Comparison of ENCODE assay signal across 17 cellular contexts in genomic region chr1:210627740-210628139, GRCh38.
"Had no signal": no experiment of that assay in that cellular context is flagged by ENCODE, and none has a peak within 500 bp of the region (broad histone marks: within the 10 kb centered on the region; RNA-seq: fewer than 3 reads in every experiment).

No MANE protein-coding gene starts in this region.

- FAIRE-seq: astrocyte, bronchial epithelial cell, frontal cortex had no signal

- DNase-seq: activated naive CD4-positive, alpha-beta T cell; head of caudate nucleus; kidney glomerular epithelial cell; left ventricle myocardium superior; mesenchymal stem cell; nucleus accumbens; posterior cingulate gyrus; stimulated activated CD4-positive, alpha-beta T cell treated with anti-CD3 and anti-CD28 coated beads, Interleukin-4, amount 100 ng/mL, for 24 hours; stimulated activated naive CD4-positive, alpha-beta T cell treated with Interleukin-2 at 50 U/mL for 16 hours; substantia nigra had no signal

- H3K4me3 ChIP-seq: skin epidermis had no signal

- ATAC-seq: activated CD4-positive, CD25-positive, alpha-beta regulatory T cell treated with anti-CD3 and anti-CD28 coated beads, Interleukin-2, amount 50 U/mL, for 24 hours; left ventricle myocardium superior; natural killer cell treated with Interleukin-12 subunit alpha and Interleukin-12 subunit beta and Interleukin-15 and Interleukin-18, amount 100 ng/mL, for 72 hours had no signal

- H3K27ac ChIP-seq: epithelial cell of prostate, skin epidermis had no signal
